1 cellular context compared by ENCODE assay signal in the genomic region with DNA sequence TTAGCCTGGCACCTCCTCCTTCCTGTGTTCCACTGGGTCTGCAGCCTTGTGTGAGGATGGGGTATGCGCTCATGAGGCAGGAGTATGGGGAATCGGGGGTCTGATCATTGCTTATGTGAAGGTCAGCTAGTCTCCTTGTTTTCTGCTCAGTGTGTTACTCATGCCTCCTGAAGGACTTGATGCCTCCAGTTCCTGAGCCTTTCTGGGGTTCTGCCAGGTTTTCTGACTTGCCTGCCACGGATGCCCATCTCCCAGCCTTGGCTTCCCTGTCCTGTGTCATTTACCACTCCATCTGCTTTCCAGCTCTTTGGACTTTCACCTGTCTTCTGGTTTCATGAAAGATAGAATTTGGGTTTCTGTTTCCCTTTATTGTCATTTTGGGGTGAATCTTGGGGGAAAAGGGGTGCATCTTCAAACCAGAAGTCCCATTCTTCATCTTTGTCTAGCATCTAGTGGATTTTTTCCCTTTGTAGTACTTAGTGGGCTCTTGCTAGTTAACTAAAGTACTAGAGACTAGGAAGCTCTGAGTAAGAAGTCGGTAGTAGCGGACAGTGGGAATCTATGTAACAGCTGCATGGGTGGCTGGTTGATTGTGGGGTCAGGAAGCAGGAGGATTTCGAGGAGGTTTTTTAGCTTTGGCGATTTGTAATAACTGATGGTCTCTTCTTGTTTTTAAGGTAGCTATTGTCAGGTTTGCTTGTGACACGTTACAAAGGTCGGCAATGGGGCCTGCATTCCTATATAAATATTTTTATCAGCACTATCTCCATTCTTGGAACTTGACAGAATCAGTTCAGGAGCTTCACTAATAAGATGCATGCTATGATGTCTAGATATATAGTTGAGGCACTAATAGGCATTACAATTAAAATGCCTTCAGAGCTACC.
TF ChIP-seq lines count a peak whose summit lies in the region.

No MANE protein-coding gene starts in this region.

TF ChIP-seq in SK-N-SH treated with all-trans-retinoic acid at 6 μM for 48 hours, 23 proteins besides CTCF, POLR2A, EP300 and RAD21 (continued from another document):
- TF ChIP-seq, protein P1, sequence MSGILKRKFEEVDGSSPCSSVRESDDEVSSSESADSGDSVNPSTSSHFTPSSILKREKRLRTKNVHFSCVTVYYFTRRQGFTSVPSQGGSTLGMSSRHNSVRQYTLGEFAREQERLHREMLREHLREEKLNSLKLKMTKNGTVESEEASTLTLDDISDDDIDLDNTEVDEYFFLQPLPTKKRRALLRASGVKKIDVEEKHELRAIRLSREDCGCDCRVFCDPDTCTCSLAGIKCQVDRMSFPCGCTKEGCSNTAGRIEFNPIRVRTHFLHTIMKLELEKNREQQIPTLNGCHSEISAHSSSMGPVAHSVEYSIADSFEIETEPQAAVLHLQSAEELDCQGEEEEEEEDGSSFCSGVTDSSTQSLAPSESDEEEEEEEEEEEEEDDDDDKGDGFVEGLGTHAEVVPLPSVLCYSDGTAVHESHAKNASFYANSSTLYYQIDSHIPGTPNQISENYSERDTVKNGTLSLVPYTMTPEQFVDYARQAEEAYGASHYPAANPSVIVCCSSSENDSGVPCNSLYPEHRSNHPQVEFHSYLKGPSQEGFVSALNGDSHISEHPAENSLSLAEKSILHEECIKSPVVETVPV (CRISPR knock-in tag; IDR thresholded peaks at IDR 0.05), result no peak
- no peak for TF ChIP-seq TOX (CRISPR knock-in tag; IDR thresholded peaks at IDR 0.05; ENCODE audit: borderline replicate concordance)
- TF ChIP-seq ZNF70 (CRISPR knock-in tag; IDR thresholded peaks at IDR 0.05), result no peak
- TF ChIP-seq BACH2 (CRISPR knock-in tag; IDR thresholded peaks at IDR 0.05; ENCODE audit: borderline replicate concordance), result no peak
- no peak for TF ChIP-seq ESRRG (CRISPR knock-in tag; IDR thresholded peaks at IDR 0.05)
- TF ChIP-seq RARB (CRISPR knock-in tag; IDR thresholded peaks at IDR 0.05), result no peak
